2 cellular contexts compared by ENCODE assay signal in the genomic region with DNA sequence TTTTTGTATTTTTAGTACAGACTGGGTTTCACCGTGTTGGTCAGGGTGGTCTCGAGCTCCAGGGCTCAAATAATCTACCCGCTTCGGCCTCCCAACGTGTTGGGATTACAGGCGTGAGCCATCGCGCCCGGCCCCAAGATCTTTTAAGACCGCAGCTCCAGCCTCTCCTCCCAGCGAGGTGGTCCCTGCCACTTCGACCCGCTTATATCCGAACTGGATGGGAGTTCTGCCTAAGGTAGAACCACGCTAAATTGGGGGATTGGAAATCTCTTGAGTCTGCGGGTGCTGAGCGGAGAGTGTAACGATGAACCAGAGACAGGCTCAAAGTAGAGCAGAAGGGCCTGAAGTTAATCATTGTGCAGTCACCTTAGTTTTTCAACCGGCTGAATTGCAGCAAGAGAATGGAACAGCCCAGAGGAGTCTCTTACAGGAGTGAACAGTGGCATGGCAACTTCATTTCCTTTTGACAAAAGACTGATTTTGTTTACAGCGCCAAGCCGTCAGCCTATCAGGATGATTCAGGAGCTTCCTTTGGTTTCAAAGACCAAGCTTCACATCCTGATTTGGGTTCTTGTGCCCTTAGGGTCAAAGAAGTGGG.
TF ChIP-seq lines count a peak whose summit lies in the region.

No MANE protein-coding gene starts in this region.

TF ChIP-seq in SK-N-SH, 30 proteins besides CTCF, POLR2A, EP300 and RAD21:
- no peak for TF ChIP-seq TAF1 (IDR thresholded peaks at IDR 0.05; ENCODE audit: borderline replicate concordance, low read depth, low read length)
- TF ChIP-seq EZH2phosphoT487 (IDR thresholded peaks at IDR 0.05; ENCODE audit: borderline replicate concordance, low read depth) = no peak
- no peak for TF ChIP-seq MXI1 (IDR thresholded peaks at IDR 0.05; ENCODE audit: low read depth, low read length)
- no peak for TF ChIP-seq ELF1 (IDR thresholded peaks at IDR 0.05)
- TF ChIP-seq FOXM1 (IDR thresholded peaks at IDR 0.05; ENCODE audit: low read depth) = no peak
- TF ChIP-seq MEF2A (IDR thresholded peaks at IDR 0.05; ENCODE audit: borderline replicate concordance, low read depth) = no peak
- TF ChIP-seq, protein P1, sequence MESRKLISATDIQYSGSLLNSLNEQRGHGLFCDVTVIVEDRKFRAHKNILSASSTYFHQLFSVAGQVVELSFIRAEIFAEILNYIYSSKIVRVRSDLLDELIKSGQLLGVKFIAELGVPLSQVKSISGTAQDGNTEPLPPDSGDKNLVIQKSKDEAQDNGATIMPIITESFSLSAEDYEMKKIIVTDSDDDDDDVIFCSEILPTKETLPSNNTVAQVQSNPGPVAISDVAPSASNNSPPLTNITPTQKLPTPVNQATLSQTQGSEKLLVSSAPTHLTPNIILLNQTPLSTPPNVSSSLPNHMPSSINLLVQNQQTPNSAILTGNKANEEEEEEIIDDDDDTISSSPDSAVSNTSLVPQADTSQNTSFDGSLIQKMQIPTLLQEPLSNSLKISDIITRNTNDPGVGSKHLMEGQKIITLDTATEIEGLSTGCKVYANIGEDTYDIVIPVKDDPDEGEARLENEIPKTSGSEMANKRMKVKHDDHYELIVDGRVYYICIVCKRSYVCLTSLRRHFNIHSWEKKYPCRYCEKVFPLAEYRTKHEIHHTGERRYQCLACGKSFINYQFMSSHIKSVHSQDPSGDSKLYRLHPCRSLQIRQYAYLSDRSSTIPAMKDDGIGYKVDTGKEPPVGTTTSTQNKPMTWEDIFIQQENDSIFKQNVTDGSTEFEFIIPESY (IDR thresholded peaks at IDR 0.05; ENCODE audit: borderline replicate concordance, low read depth) = no peak
- TF ChIP-seq, protein P2, sequence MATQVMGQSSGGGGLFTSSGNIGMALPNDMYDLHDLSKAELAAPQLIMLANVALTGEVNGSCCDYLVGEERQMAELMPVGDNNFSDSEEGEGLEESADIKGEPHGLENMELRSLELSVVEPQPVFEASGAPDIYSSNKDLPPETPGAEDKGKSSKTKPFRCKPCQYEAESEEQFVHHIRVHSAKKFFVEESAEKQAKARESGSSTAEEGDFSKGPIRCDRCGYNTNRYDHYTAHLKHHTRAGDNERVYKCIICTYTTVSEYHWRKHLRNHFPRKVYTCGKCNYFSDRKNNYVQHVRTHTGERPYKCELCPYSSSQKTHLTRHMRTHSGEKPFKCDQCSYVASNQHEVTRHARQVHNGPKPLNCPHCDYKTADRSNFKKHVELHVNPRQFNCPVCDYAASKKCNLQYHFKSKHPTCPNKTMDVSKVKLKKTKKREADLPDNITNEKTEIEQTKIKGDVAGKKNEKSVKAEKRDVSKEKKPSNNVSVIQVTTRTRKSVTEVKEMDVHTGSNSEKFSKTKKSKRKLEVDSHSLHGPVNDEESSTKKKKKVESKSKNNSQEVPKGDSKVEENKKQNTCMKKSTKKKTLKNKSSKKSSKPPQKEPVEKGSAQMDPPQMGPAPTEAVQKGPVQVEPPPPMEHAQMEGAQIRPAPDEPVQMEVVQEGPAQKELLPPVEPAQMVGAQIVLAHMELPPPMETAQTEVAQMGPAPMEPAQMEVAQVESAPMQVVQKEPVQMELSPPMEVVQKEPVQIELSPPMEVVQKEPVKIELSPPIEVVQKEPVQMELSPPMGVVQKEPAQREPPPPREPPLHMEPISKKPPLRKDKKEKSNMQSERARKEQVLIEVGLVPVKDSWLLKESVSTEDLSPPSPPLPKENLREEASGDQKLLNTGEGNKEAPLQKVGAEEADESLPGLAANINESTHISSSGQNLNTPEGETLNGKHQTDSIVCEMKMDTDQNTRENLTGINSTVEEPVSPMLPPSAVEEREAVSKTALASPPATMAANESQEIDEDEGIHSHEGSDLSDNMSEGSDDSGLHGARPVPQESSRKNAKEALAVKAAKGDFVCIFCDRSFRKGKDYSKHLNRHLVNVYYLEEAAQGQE (IDR thresholded peaks at IDR 0.05; ENCODE audit: low read depth, low read length) = no peak
- TF ChIP-seq SIN3A (IDR thresholded peaks at IDR 0.05; ENCODE audit: borderline replicate concordance, low read depth, low read length) = no peak
- TF ChIP-seq POLR2AphosphoS5 (IDR thresholded peaks at IDR 0.05; ENCODE audit: low read depth, low read length) = no peak
- no peak for TF ChIP-seq TCF12 (IDR thresholded peaks at IDR 0.05)
- TF ChIP-seq, protein P3, sequence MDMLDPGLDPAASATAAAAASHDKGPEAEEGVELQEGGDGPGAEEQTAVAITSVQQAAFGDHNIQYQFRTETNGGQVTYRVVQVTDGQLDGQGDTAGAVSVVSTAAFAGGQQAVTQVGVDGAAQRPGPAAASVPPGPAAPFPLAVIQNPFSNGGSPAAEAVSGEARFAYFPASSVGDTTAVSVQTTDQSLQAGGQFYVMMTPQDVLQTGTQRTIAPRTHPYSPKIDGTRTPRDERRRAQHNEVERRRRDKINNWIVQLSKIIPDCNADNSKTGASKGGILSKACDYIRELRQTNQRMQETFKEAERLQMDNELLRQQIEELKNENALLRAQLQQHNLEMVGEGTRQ (IDR thresholded peaks at IDR 0.05; ENCODE audit: borderline replicate concordance, low read depth, low read length) = no peak
- TF ChIP-seq SMC3 (IDR thresholded peaks at IDR 0.05; ENCODE audit: low read depth, low read length) = no peak
- no peak for TF ChIP-seq CHD2 (IDR thresholded peaks at IDR 0.05; ENCODE audit: low read length, partially characterized antibody)
- TF ChIP-seq RCOR1 (IDR thresholded peaks at IDR 0.05; ENCODE audit: low read length) = no peak
TF ChIP-seq in SK-N-SH: peak in this region for 0.

TF ChIP-seq in H1, 55 proteins besides CTCF, POLR2A, EP300 and RAD21:
- TF ChIP-seq POU5F1 (IDR thresholded peaks at IDR 0.05; ENCODE audit: low read depth, low read length) (no peak), KDM4A (IDR thresholded peaks at IDR 0.05; ENCODE audit: low read depth, low read length, severe bottlenecking) (peak; percentile 66)
